In the genomic region with DNA sequence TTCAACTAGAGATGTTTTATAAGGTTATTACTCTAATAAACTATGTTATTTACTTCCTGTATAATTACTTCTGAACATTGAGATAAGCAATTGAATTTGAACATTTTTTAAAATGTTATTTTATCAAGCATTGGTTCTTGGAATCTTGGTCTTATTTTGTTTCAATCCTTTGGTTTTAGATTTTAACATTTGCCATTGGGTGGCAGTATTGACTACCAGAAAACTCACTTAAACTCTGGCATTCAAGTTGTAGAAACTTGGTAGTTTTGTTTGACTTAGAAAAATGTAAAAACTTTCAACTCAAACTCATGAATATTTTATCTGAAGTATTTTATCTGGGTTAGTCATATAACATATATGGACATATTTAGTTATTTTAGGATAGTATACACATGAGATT, we compare ENCODE assay signal across 9 cellular contexts. TPM values are rescaled to one million over a fixed set of nuclear protein-coding genes. Genes with fewer than 3 reads are reported as not detected.
A peak's percentile ranks its signal among the peaks of the same experiment; 100 is the strongest.
DNase-seq lines count a peak whose midpoint lies in the region; ATAC-seq, FAIRE-seq and TF ChIP-seq lines count a peak whose summit lies in the region.
"Had no signal": no experiment of that assay in that cellular context is flagged by ENCODE, and none has a peak within 500 bp of the region (broad histone marks: within the 10 kb centered on the region; RNA-seq: fewer than 3 reads in every experiment).

No MANE protein-coding gene starts in this region.

- ATAC-seq in GM18868 (IDR thresholded peaks at IDR 0.05; ENCODE audit: unreplicated experiment) (no peak), GM18907 (IDR thresholded peaks at IDR 0.05; ENCODE audit: unreplicated experiment) (no peak)
- no peak for ATAC-seq in natural killer cell treated with Interleukin-12 subunit alpha and Interleukin-12 subunit beta and Interleukin-15 and Interleukin-18, amount 100 ng/mL, for 72 hours

- H3K9me3 ChIP-seq in endothelial cell of umbilical vein (replicated peaks; ENCODE audit: control insufficient read depth, insufficient read depth, low read length) (no peaks in the 10 kb centered on the region), osteoblast (ENCODE audit: low read depth, low read length) (no peaks in the 10 kb centered on the region)

- intact Hi-C loops in endothelial cell of umbilical vein (cut with micrococcal nuclease) (loop anchor here (1.0 kb wide), 2 partner anchors 276 to 1245 kb away; no protein-coding TSS in a partner anchor), posterior cingulate gyrus (cut with DNase I) (loop anchor here (10.0 kb wide), 1 partner anchor 1244 kb away; no protein-coding TSS in a partner anchor)

- FAIRE-seq in endothelial cell of umbilical vein (lab: Jason Lieb, UNC) = no peak

- H3K79me2 ChIP-seq in endothelial cell of umbilical vein (ENCODE audit: control insufficient read depth, insufficient read depth, low read length) = no peaks in the 10 kb centered on the region
- no peaks in the 10 kb centered on the region for H3K79me2 ChIP-seq in osteoblast (ENCODE audit: insufficient read depth, low read length)

- H3K27ac ChIP-seq in endothelial cell of umbilical vein (ENCODE audit: insufficient read depth, low read depth, low read length) (no peak overlapping the region), osteoblast (ENCODE audit: low read depth, low read length) (no peak overlapping the region)
- H3K27ac ChIP-seq: epithelial cell of prostate had no signal

- BruUV-seq in endothelial cell of umbilical vein (replicated peaks; lab: Mats Ljungman, UMichigan) = no TSS peak

- H3K4me3 ChIP-seq in endothelial cell of umbilical vein (replicated peaks in 1 of 3; ENCODE audit: insufficient read depth in 1 of 3, low read depth in 1 of 3, low read length in 3 of 3) (no peak overlapping the region), osteoblast (ENCODE audit: insufficient read depth, low read length) (no peak overlapping the region)

- no peaks in the 10 kb centered on the region for H3K9me1 ChIP-seq in endothelial cell of umbilical vein (replicated peaks; ENCODE audit: control insufficient read depth, extremely low read depth, insufficient read depth, low read length)

- no peak overlapping the region for H3K4me3 Mint-ChIP-seq in natural killer cell treated with Interleukin-12 subunit alpha and Interleukin-12 subunit beta and Interleukin-15 and Interleukin-18, amount 100 ng/mL, for 72 hours

- peak; percentile 23 for DNase-seq in ELR (ENCODE audit: low read depth)
- peak; percentile 33 for DNase-seq in NAMALWA (ENCODE audit: low spot score)
- DNase-seq in endothelial cell of umbilical vein (ENCODE audit: low read depth, low spot score) = peak; percentile 13
- peak; percentile 41 for DNase-seq in osteoblast (ENCODE audit: insufficient read length, low spot score, missing footprints)
- no peak for DNase-seq in posterior cingulate gyrus
- no peak for DNase-seq in natural killer cell treated with Interleukin-12 subunit alpha and Interleukin-12 subunit beta and Interleukin-15 and Interleukin-18, amount 100 ng/mL, for 72 hours (ENCODE audit: low spot score)

- H3K9me3 Mint-ChIP-seq in natural killer cell treated with Interleukin-12 subunit alpha and Interleukin-12 subunit beta and Interleukin-15 and Interleukin-18, amount 100 ng/mL, for 72 hours = no peaks in the 10 kb centered on the region

- H3K9ac ChIP-seq in endothelial cell of umbilical vein (replicated peaks; ENCODE audit: extremely low read depth, insufficient read depth, low read length) = no peak overlapping the region

- CTCF ChIA-PET in endothelial cell of umbilical vein (lab: Charles Lee) = interaction anchor here (0.5 to 3.4 kb wide), 10 partner anchors 11 to 1647 kb away, joined by 3 to 18 read pairs (median 4); no protein-coding TSS in a partner anchor

- H3K36me3 Mint-ChIP-seq in natural killer cell treated with Interleukin-12 subunit alpha and Interleukin-12 subunit beta and Interleukin-15 and Interleukin-18, amount 100 ng/mL, for 72 hours = no peaks in the 10 kb centered on the region

- H4K20me1 ChIP-seq in endothelial cell of umbilical vein (replicated peaks; ENCODE audit: control insufficient read depth, extremely low read depth, insufficient read depth, low read length) (no peaks in the 10 kb centered on the region), osteoblast (ENCODE audit: insufficient read depth, low read length) (no peaks in the 10 kb centered on the region)

- POLR2A ChIA-PET in endothelial cell of umbilical vein (lab: Charles Lee) = no interaction called here

- H3K27me3 ChIP-seq in endothelial cell of umbilical vein (ENCODE audit: control insufficient read depth in 2 of 2, insufficient read depth in 2 of 2, low read length in 2 of 2) (no peaks in the 10 kb centered on the region), osteoblast (ENCODE audit: insufficient read depth, low read length) (no peaks in the 10 kb centered on the region)

- no peak overlapping the region for H3K4me2 ChIP-seq in endothelial cell of umbilical vein (ENCODE audit: insufficient read depth, low read length)
- H3K4me2 ChIP-seq in osteoblast (ENCODE audit: insufficient read depth, low read length) = no peak overlapping the region

- H3K4me1 Mint-ChIP-seq in natural killer cell treated with Interleukin-12 subunit alpha and Interleukin-12 subunit beta and Interleukin-15 and Interleukin-18, amount 100 ng/mL, for 72 hours (ENCODE audit: low read depth in 2 of 2) = no peaks in the 10 kb centered on the region

- dilution Hi-C loops in endothelial cell of umbilical vein (cut with MboI; ENCODE audit: extremely low pct_ligation_motif_present, low sequenced_read_pairs) = no loop called here

- TF ChIP-seq POLR2A in endothelial cell of umbilical vein (IDR thresholded peaks at IDR 0.05; ENCODE audit: low read depth, low read length) = no peak

- H2AFZ ChIP-seq in endothelial cell of umbilical vein (ENCODE audit: low read depth, low read length) = no peak overlapping the region
- H2AFZ ChIP-seq in osteoblast (ENCODE audit: low read length) = no peak overlapping the region

- no peak overlapping the region for H3K27ac Mint-ChIP-seq in natural killer cell treated with Interleukin-12 subunit alpha and Interleukin-12 subunit beta and Interleukin-15 and Interleukin-18, amount 100 ng/mL, for 72 hours

- H3K36me3 ChIP-seq in endothelial cell of umbilical vein (ENCODE audit: control insufficient read depth in 2 of 2, extremely low read depth in 1 of 2, insufficient read depth in 2 of 2, low read length in 2 of 2) = no peaks in the 10 kb centered on the region
- H3K36me3 ChIP-seq in osteoblast (ENCODE audit: insufficient read depth, low read length) = no peaks in the 10 kb centered on the region

- peak in 1 of 2 donors; percentile 18 for TF ChIP-seq CTCF in endothelial cell of umbilical vein (IDR thresholded peaks at IDR 0.05; ENCODE audit: extremely low read depth in 1 of 2, insufficient read depth in 1 of 2, low read depth in 1 of 2, low read length in 2 of 2)
- peak; percentile 41 for TF ChIP-seq CTCF in osteoblast (IDR thresholded peaks at IDR 0.05; ENCODE audit: extremely low read depth, low read depth, low read length)

- no peaks in the 10 kb centered on the region for H3K4me1 ChIP-seq in endothelial cell of umbilical vein (ENCODE audit: control insufficient read depth, extremely low read depth, insufficient read depth, low read length)
- no peaks in the 10 kb centered on the region for H3K4me1 ChIP-seq in osteoblast (ENCODE audit: insufficient read depth, low read length)

- H3K27me3 Mint-ChIP-seq in natural killer cell treated with Interleukin-12 subunit alpha and Interleukin-12 subunit beta and Interleukin-15 and Interleukin-18, amount 100 ng/mL, for 72 hours = peaks cover 0 to 8% of the 10 kb centered on the region in 2 donors

TF ChIP-seq in endothelial cell of umbilical vein, 7 proteins besides CTCF, POLR2A, EP300 and RAD21:
- TF ChIP-seq EZH2 (IDR thresholded peaks at IDR 0.05; ENCODE audit: borderline replicate concordance, low read depth, low read length, severe bottlenecking) (no peak), MYC (IDR thresholded peaks at IDR 0.05; ENCODE audit: low read depth, low read length) (no peak), POLR2AphosphoS5 (IDR thresholded peaks at IDR 0.05; ENCODE audit: insufficient read depth, low read depth, low read length) (no peak), GATA2 (IDR thresholded peaks at IDR 0.05; ENCODE audit: insufficient read depth, insufficient read length, low read depth, low read length) (no peak), FOS (IDR thresholded peaks at IDR 0.05; ENCODE audit: borderline replicate concordance, insufficient read depth, low read length) (no peak), JUN (IDR thresholded peaks at IDR 0.05; ENCODE audit: borderline replicate concordance, insufficient read depth, insufficient read length, low read depth) (no peak)
- TF ChIP-seq, protein P1, sequence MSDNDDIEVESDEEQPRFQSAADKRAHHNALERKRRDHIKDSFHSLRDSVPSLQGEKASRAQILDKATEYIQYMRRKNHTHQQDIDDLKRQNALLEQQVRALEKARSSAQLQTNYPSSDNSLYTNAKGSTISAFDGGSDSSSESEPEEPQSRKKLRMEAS (IDR thresholded peaks at IDR 0.05; ENCODE audit: insufficient read depth, insufficient read length) = no peak

RNA-seq across cellular contexts. Expression of a gene that starts 48.1 kb away (rescaled TPM):
- total RNA-seq in endothelial cell of umbilical vein (not detected in 2 replicates), osteoblast (1.2 and 1.4 TPM in 2 replicates)
- polyA plus RNA-seq in endothelial cell of umbilical vein = not detected in 2 replicates
- polyA plus RNA-seq in endothelial cell of umbilical vein (2011; cell fraction: cytosol; rRNA removed) = 0.03 TPM in 1 of 2 replicates, not detected in the other
- polyA plus RNA-seq in endothelial cell of umbilical vein (2011; cell fraction: nucleus; rRNA removed) = 0.12 TPM in 1 of 2 replicates, not detected in the other
- polyA plus RNA-seq in endothelial cell of umbilical vein (2012) = not detected in 2 replicates
- polyA minus RNA-seq in endothelial cell of umbilical vein = not detected in 2 replicates
- not detected for polyA minus RNA-seq in endothelial cell of umbilical vein (2011; cell fraction: cytosol; rRNA and poly(A)+ RNA removed)
- polyA minus RNA-seq in endothelial cell of umbilical vein (2011; cell fraction: nucleus; rRNA and poly(A)+ RNA removed) = not detected in 2 replicates
- not detected for total RNA-seq in natural killer cell treated with Interleukin-12 subunit alpha and Interleukin-12 subunit beta and Interleukin-15 and Interleukin-18, amount 100 ng/mL, for 72 hours

Comparison
In these comparisons a context has a peak if more than half of its experiments do, and no peak if none do; other contexts are left out.
1. DNase-seq: peak in ELR (single experiment), NAMALWA (single experiment), endothelial cell of umbilical vein (single experiment) and osteoblast (single experiment); none in posterior cingulate gyrus (0 of 10) and natural killer cell treated with Interleukin-12 subunit alpha and Interleukin-12 subunit beta and Interleukin-15 and Interleukin-18, amount 100 ng/mL, for 72 hours (single experiment).